8 cellular contexts compared by ENCODE assay signal in the genomic region with DNA sequence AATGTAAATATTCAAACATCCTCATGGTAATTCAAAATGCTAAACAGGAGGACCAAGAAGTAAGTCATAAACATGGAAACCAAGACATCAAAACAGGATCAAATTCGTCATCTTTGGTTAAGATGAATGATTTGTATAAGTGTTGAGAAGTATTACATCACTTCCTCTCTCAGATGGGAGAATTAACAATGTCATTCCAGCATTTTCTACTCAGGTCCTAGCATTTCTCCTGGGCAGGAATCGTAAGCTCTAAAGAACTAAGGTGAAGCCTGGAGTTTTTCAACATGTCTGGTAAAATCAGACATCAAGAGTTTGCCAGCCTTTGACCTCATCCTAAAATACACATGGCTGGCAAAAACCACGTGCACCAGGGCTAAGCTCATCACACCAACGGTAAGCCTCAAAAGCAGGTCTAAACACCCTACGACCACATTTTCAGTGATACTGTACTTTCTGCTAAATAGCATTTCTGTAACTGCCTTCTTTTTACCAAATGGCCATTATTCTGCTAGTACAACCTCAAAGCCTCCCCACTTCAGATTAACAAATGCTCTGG. TPM values are rescaled to one million over a fixed set of nuclear protein-coding genes. Genes with fewer than 3 reads are reported as not detected.
DNase-seq lines count a peak whose midpoint lies in the region; ATAC-seq and TF ChIP-seq lines count a peak whose summit lies in the region.

No MANE protein-coding gene starts in this region.

- TF ChIP-seq POLR2A in thyroid gland (IDR thresholded peaks at IDR 0.05) = no peak

- peaks cover 19% of the 10 kb centered on the region for H3K36me3 Mint-ChIP-seq in activated T-cell treated with anti-CD3 and anti-CD28 coated beads, Interleukin-2, amount 50 U/mL, for 4 hours (ENCODE audit: insufficient read depth)
- peaks cover 48% of the 10 kb centered on the region for H3K36me3 Mint-ChIP-seq in activated CD8-positive, alpha-beta T cell treated with anti-CD3 and anti-CD28 coated beads, Interleukin-2, amount 10 ng/mL, durations not matched to agents 7 days and 5 days (ENCODE audit: low read depth)

- POLR2A ChIA-PET in activated CD8-positive, alpha-beta T cell treated with anti-CD3 and anti-CD28 coated beads, Interleukin-2, amount 10 ng/mL, durations not matched to agents 7 days and 5 days (lab: Charles Lee) = interaction anchor here (0.8 to 1.8 kb wide), 4 partner anchors 9 to 234 kb away, joined by 3 to 6 read pairs (median 4); partner anchors contain the start of gene NDUFA11

- H3K9ac ChIP-seq in iPS-20b (ENCODE audit: low read depth, low read length) = peak overlapping the region; percentile 40; the same call in 1 of the 2 replicates

- H3K9me3 ChIP-seq in iPS-20b (ENCODE audit: insufficient read depth, low read depth, low read length) (no peaks in the 10 kb centered on the region), thyroid gland (no peaks in the 10 kb centered on the region)

- H3K27me3 ChIP-seq in iPS-20b (ENCODE audit: insufficient read depth, low read length) (no peaks in the 10 kb centered on the region), thyroid gland (no peaks in the 10 kb centered on the region)

- 69 to 79% methylated on average over 5 of the region's 5 CpGs for WGBS in thyroid gland, 2 donors

- H3K4me1 ChIP-seq in iPS-20b (ENCODE audit: insufficient read depth, low read length) = peaks cover 70% of the 10 kb centered on the region
- peaks cover 78 to 82% of the 10 kb centered on the region in 2 donors for H3K4me1 ChIP-seq in thyroid gland

- peak overlapping the region; percentile 5; the same call in 1 of the 2 replicates for H3K4me3 ChIP-seq in iPS-20b (ENCODE audit: low read length)
- H3K4me3 ChIP-seq in thyroid gland (replicated peaks in 1 of 3) = no peak overlapping the region

- H3K27ac ChIP-seq in iPS-20b (ENCODE audit: low read length) (peak overlapping the region; percentile 43), thyroid gland (peak overlapping the region; percentile 67 to 93 (median 85))

- H3K27me3 Mint-ChIP-seq in activated T-cell treated with anti-CD3 and anti-CD28 coated beads, Interleukin-2, amount 50 U/mL, for 4 hours (ENCODE audit: low read depth) = no peaks in the 10 kb centered on the region
- no peaks in the 10 kb centered on the region for H3K27me3 Mint-ChIP-seq in activated CD8-positive, alpha-beta T cell treated with anti-CD3 and anti-CD28 coated beads, Interleukin-2, amount 10 ng/mL, durations not matched to agents 7 days and 5 days (ENCODE audit: low read depth)

- CTCF ChIA-PET in activated CD8-positive, alpha-beta T cell treated with anti-CD3 and anti-CD28 coated beads, Interleukin-2, amount 10 ng/mL, durations not matched to agents 7 days and 5 days (lab: Charles Lee) = interaction anchor here (1.5 to 9.2 kb wide), 4 partner anchors 9 to 149 kb away, joined by 4 to 75 read pairs (median 8); no protein-coding TSS in a partner anchor

- peaks cover 92% of the 10 kb centered on the region for H3K4me1 Mint-ChIP-seq in activated T-cell treated with anti-CD3 and anti-CD28 coated beads, Interleukin-2, amount 50 U/mL, for 4 hours (ENCODE audit: low read depth)
- H3K4me1 Mint-ChIP-seq in activated CD8-positive, alpha-beta T cell treated with anti-CD3 and anti-CD28 coated beads, Interleukin-2, amount 10 ng/mL, durations not matched to agents 7 days and 5 days (ENCODE audit: low read depth) = peaks cover 88% of the 10 kb centered on the region

- intact Hi-C loops in thyroid gland (cut with DNase I) = no loop called here

- peak overlapping the region; percentile 46 for H3K4me3 Mint-ChIP-seq in activated T-cell treated with anti-CD3 and anti-CD28 coated beads, Interleukin-2, amount 50 U/mL, for 4 hours
- peak overlapping the region; percentile 59 for H3K4me3 Mint-ChIP-seq in activated CD8-positive, alpha-beta T cell treated with anti-CD3 and anti-CD28 coated beads, Interleukin-2, amount 10 ng/mL, durations not matched to agents 7 days and 5 days

- H3K27ac Mint-ChIP-seq in activated CD8-positive, alpha-beta T cell treated with anti-CD3 and anti-CD28 coated beads, Interleukin-2, amount 10 ng/mL, durations not matched to agents 7 days and 5 days = peak overlapping the region; percentile 97

- no peaks in the 10 kb centered on the region for H3K9me3 Mint-ChIP-seq in activated T-cell treated with anti-CD3 and anti-CD28 coated beads, Interleukin-2, amount 50 U/mL, for 4 hours
- H3K9me3 Mint-ChIP-seq in activated CD8-positive, alpha-beta T cell treated with anti-CD3 and anti-CD28 coated beads, Interleukin-2, amount 10 ng/mL, durations not matched to agents 7 days and 5 days (ENCODE audit: insufficient read depth) = no peaks in the 10 kb centered on the region

- DNase-seq in activated T-cell treated with anti-CD3 and anti-CD28 coated beads, Interleukin-2, amount 50 U/mL, for 4 hours = no peak
- DNase-seq in activated T-cell treated with anti-CD3 and anti-CD28 coated beads, Interleukin-2, amount 50 U/mL, for 1 hour = no peak
- DNase-seq in activated CD8-positive, alpha-beta T cell treated with anti-CD3 and anti-CD28 coated beads, Interleukin-2, amount 10 ng/mL, durations not matched to agents 7 days and 5 days = no peak
- DNase-seq in thyroid gland = no peak
- DNase-seq in stimulated activated CD4-positive, alpha-beta T cell treated with anti-CD3 and anti-CD28 coated beads, Interleukin-15, amount 100 ng/mL, for 24 hours = no peak

- no peak for TF ChIP-seq CTCF in thyroid gland (IDR thresholded peaks at IDR 0.05)

- 0 out of 2 replicates have a peak, but pooled peaks cover 5% of the 10 kb centered on the region for H3K36me3 ChIP-seq in iPS-20b (ENCODE audit: insufficient read depth, low read depth, low read length)
- H3K36me3 ChIP-seq in thyroid gland = no peaks in the 10 kb centered on the region

- ATAC-seq in activated T-cell treated with anti-CD3 and anti-CD28 coated beads, Interleukin-2, amount 50 U/mL, for 4 hours = no peak
- no peak for ATAC-seq in activated CD8-positive, alpha-beta T cell treated with anti-CD3 and anti-CD28 coated beads, Interleukin-2, amount 10 ng/mL, durations not matched to agents 7 days and 5 days
- ATAC-seq in HG03442 (IDR thresholded peaks at IDR 0.05; ENCODE audit: unreplicated experiment) (no peak), GM21529 (IDR thresholded peaks at IDR 0.05; ENCODE audit: unreplicated experiment) (no peak)

RNA-seq across cellular contexts. Expression of gene RANBP3, which starts 24.8 kb away (rescaled TPM):
- total RNA-seq in activated T-cell treated with anti-CD3 and anti-CD28 coated beads, Interleukin-2, amount 50 U/mL, for 4 hours = 100 to 1,000 TPM; 101 to 104 (median 103) TPM
- 10 to 100 TPM; 82.2 to 93.6 TPM for total RNA-seq in activated CD8-positive, alpha-beta T cell treated with anti-CD3 and anti-CD28 coated beads, Interleukin-2, amount 10 ng/mL, durations not matched to agents 7 days and 5 days
- 100 to 1,000 TPM in 1 of 4 donors, 10 to 100 TPM in 3; 57.8 to 148 (median 82.7) TPM for total RNA-seq in thyroid gland

RNA-seq across cellular contexts. Expression of gene CAPS, which starts 39.1 kb away (rescaled TPM):
- 1 to 10 TPM; 1.6 to 3.7 (median 2.7) TPM for total RNA-seq in activated T-cell treated with anti-CD3 and anti-CD28 coated beads, Interleukin-2, amount 50 U/mL, for 4 hours
- 10 to 100 TPM; 11.4 to 12.0 TPM for total RNA-seq in activated CD8-positive, alpha-beta T cell treated with anti-CD3 and anti-CD28 coated beads, Interleukin-2, amount 10 ng/mL, durations not matched to agents 7 days and 5 days
- total RNA-seq in thyroid gland = 10 to 100 TPM in 3 of 4 donors, 1 to 10 TPM in 1; 9.0 to 48.8 (median 26.3) TPM

RNA-seq across cellular contexts. Expression of gene VMAC, which starts 48.4 kb away (rescaled TPM):
- 1 to 10 TPM; 1.3 to 1.8 (median 1.7) TPM for total RNA-seq in activated T-cell treated with anti-CD3 and anti-CD28 coated beads, Interleukin-2, amount 50 U/mL, for 4 hours
- 1 to 10 TPM; 6.2 to 6.8 TPM for total RNA-seq in activated CD8-positive, alpha-beta T cell treated with anti-CD3 and anti-CD28 coated beads, Interleukin-2, amount 10 ng/mL, durations not matched to agents 7 days and 5 days
- total RNA-seq in thyroid gland = 10 to 100 TPM; 14.3 to 27.2 (median 17.8) TPM

RNA-seq across cellular contexts. Expression of gene NDUFA11, which starts 49.5 kb away (rescaled TPM):
- total RNA-seq in activated T-cell treated with anti-CD3 and anti-CD28 coated beads, Interleukin-2, amount 50 U/mL, for 4 hours = 100 to 1,000 TPM; 282 to 293 (median 292) TPM
- 100 to 1,000 TPM; 225 to 228 TPM for total RNA-seq in activated CD8-positive, alpha-beta T cell treated with anti-CD3 and anti-CD28 coated beads, Interleukin-2, amount 10 ng/mL, durations not matched to agents 7 days and 5 days
- total RNA-seq in thyroid gland = 100 to 1,000 TPM; 115 to 325 (median 195) TPM
